ENCODE assay signal across 1 cellular context in genomic region chr3:188706176-188706575, GRCh38.
TF ChIP-seq lines count a peak whose summit lies in the region.

No MANE protein-coding gene starts in this region.

TF ChIP-seq in IMR-90, 13 proteins besides CTCF, POLR2A, EP300 and RAD21 (continued from another document):
- TF ChIP-seq ELK1 (IDR thresholded peaks at IDR 0.05; ENCODE audit: borderline replicate concordance, low read depth, low read length) (no peak), BHLHE40 (IDR thresholded peaks at IDR 0.05; ENCODE audit: low read depth, low read length) (no peak)
- TF ChIP-seq, protein P1, sequence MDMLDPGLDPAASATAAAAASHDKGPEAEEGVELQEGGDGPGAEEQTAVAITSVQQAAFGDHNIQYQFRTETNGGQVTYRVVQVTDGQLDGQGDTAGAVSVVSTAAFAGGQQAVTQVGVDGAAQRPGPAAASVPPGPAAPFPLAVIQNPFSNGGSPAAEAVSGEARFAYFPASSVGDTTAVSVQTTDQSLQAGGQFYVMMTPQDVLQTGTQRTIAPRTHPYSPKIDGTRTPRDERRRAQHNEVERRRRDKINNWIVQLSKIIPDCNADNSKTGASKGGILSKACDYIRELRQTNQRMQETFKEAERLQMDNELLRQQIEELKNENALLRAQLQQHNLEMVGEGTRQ (IDR thresholded peaks at IDR 0.05; ENCODE audit: low read depth, low read length), result no peak
